ENCODE assay signal across 22 cellular contexts in the genomic region with DNA sequence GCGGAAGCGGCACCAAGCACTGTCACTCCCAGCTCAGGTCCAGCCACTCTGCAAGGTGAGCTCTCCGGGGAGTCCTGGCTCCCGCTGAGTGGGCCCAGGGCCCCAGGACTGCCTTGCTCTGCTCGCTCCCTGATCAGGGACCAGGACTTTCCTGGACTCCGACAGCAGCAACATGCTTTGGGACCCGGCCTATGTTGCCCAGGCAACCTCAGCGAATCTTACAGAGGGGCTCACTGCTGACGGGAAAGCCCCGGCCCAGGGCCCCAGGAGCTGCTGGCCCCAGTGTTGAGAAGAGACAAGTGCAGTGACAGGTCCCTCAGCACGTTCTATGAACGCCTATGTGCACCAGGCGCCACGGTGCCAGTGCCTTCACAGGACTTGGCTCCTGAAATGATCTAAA. TPM values are rescaled to one million over a fixed set of nuclear protein-coding genes. Genes with fewer than 3 reads are reported as not detected.
DNase-seq lines count a peak whose midpoint lies in the region; ATAC-seq and TF ChIP-seq lines count a peak whose summit lies in the region.
"Had no signal": no experiment of that assay in that cellular context is flagged by ENCODE, and none has a peak within 500 bp of the region (broad histone marks: within the 10 kb centered on the region; RNA-seq: fewer than 3 reads in every experiment).

No MANE protein-coding gene starts in this region.

- peak overlapping the region; percentile 34; the same call in 1 of the 2 replicates for H3K4me2 ChIP-seq in PC-9

- H3K4me1 ChIP-seq in PC-9 (replicated peaks; ENCODE audit: insufficient read depth) (peaks cover 28% of the 10 kb centered on the region), gastrocnemius medialis (peaks cover 30 to 32% of the 10 kb centered on the region in 2 donors)

- H3K27ac ChIP-seq in PC-9: no peak overlapping the region
- peak overlapping the region; percentile 68 to 84 (median 82) for H3K27ac ChIP-seq in gastrocnemius medialis
- H3K27ac ChIP-seq: BLaER1 treated with 17β-estradiol and CSF1 and Interleukin-3, amounts not matched to agents 10 nM and 100 nM; Peyer's patch; SJSA1 had no signal

- H3K4me3 Mint-ChIP-seq in brain (peak overlapping the region in 4 of 5 experiments; percentile 10 to 63 (median 46)), neural crest cell (no peak overlapping the region)
- H3K4me3 Mint-ChIP-seq: CD4-positive, alpha-beta memory T cell had no signal

- peaks cover 18% of the 10 kb centered on the region for H4K20me1 ChIP-seq in PC-9 (ENCODE audit: insufficient read depth)

- H3K9me3 ChIP-seq in PC-9 (ENCODE audit: insufficient read depth, low read depth) (no peaks in the 10 kb centered on the region), gastrocnemius medialis (no peaks in the 10 kb centered on the region)
- H3K9me3 ChIP-seq: BLaER1 treated with 17β-estradiol and CSF1 and Interleukin-3, amounts not matched to agents 10 nM and 100 nM; MG63; Peyer's patch; SJSA1 had no signal

- no peaks in the 10 kb centered on the region for H3K79me2 ChIP-seq in PC-9 (ENCODE audit: low read depth)

- TF ChIP-seq CTCF in PC-9 (conservative IDR thresholded peaks at IDR 0.05) (no peak), brain (conservative IDR thresholded peaks at IDR 0.05) (no peak), neural crest cell (conservative IDR thresholded peaks at IDR 0.05) (no peak), gastrocnemius medialis (IDR thresholded peaks at IDR 0.05 in 4 of 5, conservative IDR thresholded peaks at IDR 0.05 in 1 of 5) (no peak), GM20000 (IDR thresholded peaks at IDR 0.05; ENCODE audit: extremely low read depth, missing control alignments) (no peak)

- H3K27me3 ChIP-seq in PC-9 (ENCODE audit: insufficient read depth, low read depth) (no peaks in the 10 kb centered on the region), gastrocnemius medialis (peaks cover 0 to 3% (median 0%) of the 10 kb centered on the region in 3 donors)
- H3K27me3 ChIP-seq: BLaER1 treated with 17β-estradiol and CSF1 and Interleukin-3, amounts not matched to agents 10 nM and 100 nM; MG63; Peyer's patch; SJSA1 had no signal

- POLR2A ChIA-PET in PC-9 (lab: Charles Lee; ENCODE audit: unreplicated experiment): no interaction called here

- in situ Hi-C loops in gastrocnemius medialis (cut with MboI; ENCODE audit: low sequenced_read_pairs in 4 of 4): loop anchor here in 1 of 4 donors (25.0 kb wide), 2 partner anchors 310 to 460 kb away; no protein-coding TSS in a partner anchor

- H3K27me3 Mint-ChIP-seq in brain (peaks cover 4% of the 10 kb centered on the region), neural crest cell (ENCODE audit: low read depth) (peaks cover 2% of the 10 kb centered on the region)

- TF ChIP-seq POLR2A in gastrocnemius medialis (IDR thresholded peaks at IDR 0.05): no peak

- BruUV-seq in PC-9 (replicated peaks; lab: Mats Ljungman, UMichigan): no TSS peak

- H3K36me3 ChIP-seq in PC-9 (ENCODE audit: low read depth) (no peaks in the 10 kb centered on the region), gastrocnemius medialis (no peaks in the 10 kb centered on the region)
- H3K36me3 ChIP-seq: MG63, Peyer's patch, SJSA1 had no signal

- CTCF ChIA-PET in PC-9 (lab: Charles Lee): no interaction called here

- H3K9me3 Mint-ChIP-seq in brain (peaks cover 0 to 5% (median 3%) of the 10 kb centered on the region in 5 experiments), neural crest cell (no peaks in the 10 kb centered on the region)
- H3K9me3 Mint-ChIP-seq: CD4-positive, alpha-beta memory T cell had no signal

- H3K4me3 ChIP-seq in PC-9 (no peak overlapping the region), gastrocnemius medialis (no peak overlapping the region)
- H3K4me3 ChIP-seq: BLaER1 treated with 17β-estradiol and CSF1 and Interleukin-3, amounts not matched to agents 10 nM and 100 nM; GM12878; K562; MG63; Peyer's patch; SJSA1 had no signal

- no peak for DNase-seq in PC-9
- peak; percentile 45 for DNase-seq in neural crest cell (ENCODE audit: low read depth, low spot score)
- DNase-seq in gastrocnemius medialis: no peak
- DNase-seq in superior temporal gyrus (ENCODE audit: extremely low spot score): no peak
- DNase-seq in hepatic stellate cell (ENCODE audit: low spot score): no peak
- DNase-seq in GM20000 (ENCODE audit: low spot score): no peak
- DNase-seq: Caco-2; CD4-positive, alpha-beta memory T cell; DND-41; MG63; NCI-H1930; NCI-H226; NCI-H774; NK-92 treated with Interleukin-12 subunit alpha and Interleukin-12 subunit beta, amount 100 ng/mL, for 24 hours; Peyer's patch had no signal

- peak in 1 of 2 donors; percentile 16 for ATAC-seq in gastrocnemius medialis
- ATAC-seq: GM12878, K562, Right ventricle myocardium inferior had no signal

- H2AFZ ChIP-seq in PC-9: no peak overlapping the region

- H3K36me3 Mint-ChIP-seq in brain (no peaks in the 10 kb centered on the region), neural crest cell (ENCODE audit: low read depth) (no peaks in the 10 kb centered on the region)

- H3K9me2 ChIP-seq in PC-9 (ENCODE audit: insufficient read depth): no peaks in the 10 kb centered on the region

- peaks cover 25% of the 10 kb centered on the region; the same call in 1 of the 2 replicates for H3F3A ChIP-seq in PC-9 (ENCODE audit: insufficient read depth, low read depth)

- intact Hi-C loops in PC-9 (cut with micrococcal nuclease; ENCODE audit: unreplicated experiment): loop anchor here (10.0 kb wide), 1 partner anchor 52 kb away; no protein-coding TSS in a partner anchor
- intact Hi-C loops in gastrocnemius medialis (cut with DNase I; ENCODE audit: low total_unique reads): no loop called here

- H3K27ac Mint-ChIP-seq in brain (peak overlapping the region; percentile 62 to 91 (median 88)), neural crest cell (ENCODE audit: unreplicated experiment) (no peak overlapping the region)
- H3K27ac Mint-ChIP-seq: CD4-positive, alpha-beta memory T cell had no signal

- peaks cover 50% of the 10 kb centered on the region for H3K4me1 Mint-ChIP-seq in brain
- peaks cover 14% of the 10 kb centered on the region for H3K4me1 Mint-ChIP-seq in neural crest cell

RNA-seq across cellular contexts. Expression of a gene that starts 28.4 kb away (rescaled TPM):
- total RNA-seq in PC-9 (2021): 44.3 and 51.6 TPM in 2 replicates
- 2.3 TPM for polyA plus RNA-seq in brain (ENCODE audit: insufficient read depth, low read depth, low replicate concordance)
- 1.2 TPM in 2 replicates for total RNA-seq in neural crest cell
- 1 to 10 TPM in 1 of 4 donors, not detected in 3; 1.3 TPM for total RNA-seq in gastrocnemius medialis
- total RNA-seq: K562, LHCN-M2 had no signal
- polyA plus RNA-seq: K562 had no signal

RNA-seq across cellular contexts. Expression of a gene that starts 33.7 kb away (rescaled TPM):
- total RNA-seq in PC-9 (2021) (18.4 and 20.2 TPM in 2 replicates), neural crest cell (74.0 and 82.2 TPM in 2 replicates), gastrocnemius medialis (1 to 10 TPM in 2 of 4 donors, under 1 TPM in 1, not detected in 1; 0.33 to 1.6 (median 1.6) TPM)
- polyA plus RNA-seq in brain (ENCODE audit: insufficient read depth, low read depth, low replicate concordance): 38.2 TPM

Comparison
In these comparisons a context has a peak if more than half of its experiments do, and no peak if none do; other contexts are left out.
1. RNA of a gene that starts 28.4 kb away (total RNA-seq): 44.3 to 51.6 TPM in PC-9; 1.2 TPM in neural crest cell and 1.3 TPM in gastrocnemius medialis; every median in the first group is over 10 times any median in the second.